Comparison of ENCODE assay signal across 1 cellular context in genomic region chr5:15354011-15354410, GRCh38.
TF ChIP-seq lines count a peak whose summit lies in the region.

No MANE protein-coding gene starts in this region.

TF ChIP-seq in WTC11, 78 proteins besides CTCF, POLR2A, EP300 and RAD21 (continued from another document):
- no peak for TF ChIP-seq ERG (CRISPR knock-in tag; IDR thresholded peaks at IDR 0.05)
- no peak for TF ChIP-seq NFYB (CRISPR knock-in tag; conservative IDR thresholded peaks at IDR 0.05; ENCODE audit: low read depth)
- no peak for TF ChIP-seq RORB (CRISPR knock-in tag; IDR thresholded peaks at IDR 0.05)
- TF ChIP-seq, protein P1, sequence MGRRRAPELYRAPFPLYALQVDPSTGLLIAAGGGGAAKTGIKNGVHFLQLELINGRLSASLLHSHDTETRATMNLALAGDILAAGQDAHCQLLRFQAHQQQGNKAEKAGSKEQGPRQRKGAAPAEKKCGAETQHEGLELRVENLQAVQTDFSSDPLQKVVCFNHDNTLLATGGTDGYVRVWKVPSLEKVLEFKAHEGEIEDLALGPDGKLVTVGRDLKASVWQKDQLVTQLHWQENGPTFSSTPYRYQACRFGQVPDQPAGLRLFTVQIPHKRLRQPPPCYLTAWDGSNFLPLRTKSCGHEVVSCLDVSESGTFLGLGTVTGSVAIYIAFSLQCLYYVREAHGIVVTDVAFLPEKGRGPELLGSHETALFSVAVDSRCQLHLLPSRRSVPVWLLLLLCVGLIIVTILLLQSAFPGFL (CRISPR knock-in tag; IDR thresholded peaks at IDR 0.05; ENCODE audit: borderline replicate concordance): no peak
- TF ChIP-seq USF1 (CRISPR knock-in tag; IDR thresholded peaks at IDR 0.05): no peak
- TF ChIP-seq CDX4 (CRISPR knock-in tag; IDR thresholded peaks at IDR 0.05; ENCODE audit: borderline replicate concordance): no peak
- TF ChIP-seq PRRX2 (CRISPR knock-in tag; IDR thresholded peaks at IDR 0.05): no peak
- TF ChIP-seq MLX (CRISPR knock-in tag; IDR thresholded peaks at IDR 0.05): no peak
